ENCODE assay signal across 29 cellular contexts in the genomic region with DNA sequence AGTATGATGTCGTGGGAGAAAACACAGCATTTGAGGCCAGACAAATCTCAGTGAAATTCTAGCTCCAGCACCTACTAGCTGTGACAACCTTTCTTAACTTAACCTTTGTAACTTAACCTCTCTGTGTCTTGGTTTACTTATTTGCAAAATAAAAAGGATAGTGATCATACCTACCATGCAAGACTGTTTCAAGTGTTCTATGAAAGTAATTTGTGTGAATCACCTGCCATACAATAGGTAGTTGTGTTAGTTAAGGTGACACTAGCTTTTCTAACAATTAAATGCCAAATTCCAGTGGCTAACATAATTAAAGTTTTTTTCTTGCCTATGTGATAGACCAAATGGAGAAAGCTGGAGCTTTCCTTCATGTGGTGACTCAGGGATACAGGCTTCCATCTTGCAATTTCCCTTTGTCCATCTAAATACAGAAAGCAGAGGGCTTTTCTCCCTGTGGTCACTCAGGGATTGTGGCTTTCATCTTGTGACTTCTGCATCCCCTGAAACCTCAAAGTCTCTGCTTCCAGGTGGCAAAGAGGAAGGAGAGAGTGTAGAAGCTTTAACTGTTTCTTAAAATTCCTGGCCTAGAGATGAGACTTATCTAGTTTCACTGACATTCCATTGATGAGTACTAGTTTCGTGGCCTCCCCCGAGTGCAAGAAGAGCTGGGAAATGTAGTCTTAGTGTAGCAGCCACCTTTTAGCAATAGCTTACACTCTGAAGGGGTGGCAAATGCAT.
DNase-seq lines count a peak whose midpoint lies in the region; ATAC-seq, FAIRE-seq and TF ChIP-seq lines count a peak whose summit lies in the region.
"Had no signal": no experiment of that assay in that cellular context is flagged by ENCODE, and none has a peak within 500 bp of the region (broad histone marks: within the 10 kb centered on the region; RNA-seq: fewer than 3 reads in every experiment).

No MANE protein-coding gene starts in this region.

- no peak for TF ChIP-seq RAD21 in GM12878 (IDR thresholded peaks at IDR 0.05; ENCODE audit: insufficient read depth, low read depth, low read length)

- no peak for TF ChIP-seq CTCF in activated CD8-positive, alpha-beta T cell treated with anti-CD3 and anti-CD28 coated beads for 36 hours (IDR thresholded peaks at IDR 0.05)
- TF ChIP-seq CTCF in GM12878 (IDR thresholded peaks at IDR 0.05 in 2 of 3, conservative IDR thresholded peaks at IDR 0.05 in 1 of 3; ENCODE audit: control insufficient read depth in 2 of 3, extremely low read depth in 1 of 3, insufficient read depth in 1 of 3, low read depth in 3 of 3, low read length in 3 of 3) (no peak), neural progenitor cell (IDR thresholded peaks at IDR 0.05) (no peak)

- H3K4me3 ChIP-seq in GM12878 (no peak overlapping the region), neural progenitor cell (no peak overlapping the region)
- H3K4me3 ChIP-seq: BLaER1, prostate gland, skin epidermis, uterus had no signal

- H2AFZ ChIP-seq in GM12878 (ENCODE audit: control insufficient read depth, low read depth, low read length) = no peak overlapping the region
- peak overlapping the region; percentile 47 for H2AFZ ChIP-seq in neural progenitor cell (replicated peaks)

- H3F3A ChIP-seq in neural progenitor cell (ENCODE audit: low read depth) = no peaks in the 10 kb centered on the region

- H3K27me3 ChIP-seq in GM12878 (replicated peaks in 1 of 2; ENCODE audit: control insufficient read depth in 2 of 2, insufficient read depth in 2 of 2, low read length in 1 of 2) (no peaks in the 10 kb centered on the region; a peak in 2 of 4 replicates), neural progenitor cell (no peaks in the 10 kb centered on the region)
- H3K27me3 ChIP-seq: BLaER1, brain microvascular endothelial cell, uterus had no signal

- no TSS peak for BruUV-seq in GM12878 (replicated peaks; lab: Mats Ljungman, UMichigan)

- no peak for TF ChIP-seq POLR2A in GM12878 (IDR thresholded peaks at IDR 0.05; ENCODE audit: low read depth, low read length)
- no peak for TF ChIP-seq POLR2A in GM12891 (IDR thresholded peaks at IDR 0.05; ENCODE audit: low read depth, low read length)

- H3K4me2 ChIP-seq in GM12878 (ENCODE audit: control insufficient read depth, insufficient read depth) (no peak overlapping the region), neural progenitor cell (no peak overlapping the region)
- H3K4me2 ChIP-seq: BLaER1 had no signal

- H3K36me3 ChIP-seq in GM12878 (ENCODE audit: control insufficient read depth in 2 of 2, insufficient read depth in 2 of 2, low read length in 1 of 2) (no peaks in the 10 kb centered on the region), neural progenitor cell (no peaks in the 10 kb centered on the region)
- H3K36me3 ChIP-seq: BLaER1, brain microvascular endothelial cell, prostate gland, uterus had no signal

- no peak for TF ChIP-seq EP300 in GM12878 (IDR thresholded peaks at IDR 0.05; ENCODE audit: borderline replicate concordance in 1 of 2, control insufficient read depth in 1 of 2, low read depth in 2 of 2, low read length in 2 of 2)

- peak overlapping the region; percentile 71 for H3K27ac Mint-ChIP-seq in activated CD8-positive, alpha-beta T cell treated with anti-CD3 and anti-CD28 coated beads for 36 hours
- H3K27ac Mint-ChIP-seq in activated CD8-positive, alpha-beta T cell treated with anti-CD3 and anti-CD28 coated beads, Interleukin-2, amount 10 ng/mL, durations not matched to agents 7 days and 5 days = no peak overlapping the region
- H3K27ac Mint-ChIP-seq in neural progenitor cell = no peak overlapping the region
- H3K27ac Mint-ChIP-seq: activated naive CD8-positive, alpha-beta T cell treated with anti-CD3 and anti-CD28 coated beads, Interleukin-2, amount 10 ng/mL, durations not matched to agents 7 days and 5 days; immature natural killer cell; memory B cell had no signal

- intact Hi-C loops in activated CD8-positive, alpha-beta T cell treated with anti-CD3 and anti-CD28 coated beads for 36 hours (cut with micrococcal nuclease) = no loop called here
- intact Hi-C loops in GM12878 (cut with micrococcal nuclease; ENCODE audit: unreplicated experiment) = no loop called here

- H3K4me1 Mint-ChIP-seq in activated CD8-positive, alpha-beta T cell treated with anti-CD3 and anti-CD28 coated beads for 36 hours (ENCODE audit: low read depth) = peaks cover 20% of the 10 kb centered on the region
- peaks cover 4% of the 10 kb centered on the region for H3K4me1 Mint-ChIP-seq in activated CD8-positive, alpha-beta T cell treated with anti-CD3 and anti-CD28 coated beads, Interleukin-2, amount 10 ng/mL, durations not matched to agents 7 days and 5 days (ENCODE audit: low read depth)
- H3K4me1 Mint-ChIP-seq in neural progenitor cell = no peaks in the 10 kb centered on the region
- H3K4me1 Mint-ChIP-seq: activated naive CD8-positive, alpha-beta T cell treated with anti-CD3 and anti-CD28 coated beads, Interleukin-2, amount 10 ng/mL, durations not matched to agents 7 days and 5 days; IgD-negative memory B cell; immature natural killer cell; memory B cell had no signal

- peak; percentile 27 for FAIRE-seq in GM12878 (lab: Jason Lieb, UNC)
- no peak for FAIRE-seq in GM12891 (lab: Jason Lieb, UNC)
- FAIRE-seq: A204.1, endometrium, GM12892, TTC549 had no signal

- H3K9ac ChIP-seq in GM12878 (ENCODE audit: control insufficient read depth, insufficient read depth, low read length) (no peak overlapping the region), neural progenitor cell (no peak overlapping the region)
- H3K9ac ChIP-seq: BLaER1 had no signal

- peaks cover 6% of the 10 kb centered on the region for H3K4me1 ChIP-seq in GM12878 (ENCODE audit: control insufficient read depth, insufficient read depth, low read length)
- no peaks in the 10 kb centered on the region for H3K4me1 ChIP-seq in neural progenitor cell
- H3K4me1 ChIP-seq: BLaER1, prostate gland, uterus had no signal

- no peak for DNase-seq in activated CD8-positive, alpha-beta T cell treated with anti-CD3 and anti-CD28 coated beads for 36 hours
- no peak for DNase-seq in activated CD8-positive, alpha-beta T cell treated with anti-CD3 and anti-CD28 coated beads, Interleukin-2, amount 10 ng/mL, durations not matched to agents 7 days and 5 days
- peak; percentile 72 for DNase-seq in MV-4-11 (lab: John Stamatoyannopoulos, UW)
- no peak for DNase-seq in GM12878 (ENCODE audit: low read depth, low spot score)
- DNase-seq in neural progenitor cell (ENCODE audit: low spot score) = no peak
- no peak for DNase-seq in NCI-H1092 (lab: John Stamatoyannopoulos, UW)
- DNase-seq in SKM-1 treated with dmso at 0.1 percent for 144 hours (lab: John Stamatoyannopoulos, UW; ENCODE audit: unreplicated experiment) = no peak
- no peak for DNase-seq in GM12891 (ENCODE audit: insufficient read length, low spot score)
- DNase-seq: activated CD4-positive, alpha-beta T cell treated with anti-CD3 and anti-CD28 coated beads, Interleukin-2, amount 10 ng/mL, durations not matched to agents 24 days and 14 days; activated naive CD8-positive, alpha-beta T cell treated with anti-CD3 and anti-CD28 coated beads, Interleukin-2, amount 10 ng/mL, durations not matched to agents 7 days and 5 days; brain microvascular endothelial cell; cortex of kidney; GF-D8; immature natural killer cell; NCI-H1048; NCI-H2081; stimulated activated CD4-positive, alpha-beta T cell treated with anti-CD3 and anti-CD28 coated beads, Interleukin-4, amount 100 ng/mL, for 24 hours; SW 1271; uterus had no signal

- WGBS in GM12878 (ENCODE audit: insufficient coverage, insufficient replicate concordance, low lambda C conversion rate, missing lambda C conversion rate) = 27% methylated on average over 3 of the region's 3 CpGs

- H3K36me3 Mint-ChIP-seq in activated CD8-positive, alpha-beta T cell treated with anti-CD3 and anti-CD28 coated beads for 36 hours (ENCODE audit: low read depth) = no peaks in the 10 kb centered on the region
- H3K36me3 Mint-ChIP-seq in activated CD8-positive, alpha-beta T cell treated with anti-CD3 and anti-CD28 coated beads, Interleukin-2, amount 10 ng/mL, durations not matched to agents 7 days and 5 days (ENCODE audit: low read depth) = no peaks in the 10 kb centered on the region
- H3K36me3 Mint-ChIP-seq in neural progenitor cell = no peaks in the 10 kb centered on the region
- H3K36me3 Mint-ChIP-seq: activated naive CD8-positive, alpha-beta T cell treated with anti-CD3 and anti-CD28 coated beads, Interleukin-2, amount 10 ng/mL, durations not matched to agents 7 days and 5 days; IgD-negative memory B cell; immature natural killer cell; memory B cell; natural killer cell treated with Interleukin-12 subunit alpha and Interleukin-12 subunit beta and Interleukin-15 and Interleukin-18, amount 100 ng/mL, for 72 hours had no signal

- H3K79me2 ChIP-seq in GM12878 (ENCODE audit: control insufficient read depth, insufficient read depth, low read length) (no peaks in the 10 kb centered on the region), neural progenitor cell (ENCODE audit: low read depth) (no peaks in the 10 kb centered on the region)

- RAD21 ChIA-PET in GM12878 (lab: Charles Lee; ENCODE audit: unreplicated experiment) = interaction anchor here (0.7 to 2.8 kb wide), 3 partner anchors 10 to 1049 kb away, joined by 3 to 16 read pairs (median 3); no protein-coding TSS in a partner anchor

- H3K9me3 Mint-ChIP-seq in activated CD8-positive, alpha-beta T cell treated with anti-CD3 and anti-CD28 coated beads for 36 hours = no peaks in the 10 kb centered on the region
- no peaks in the 10 kb centered on the region for H3K9me3 Mint-ChIP-seq in activated CD8-positive, alpha-beta T cell treated with anti-CD3 and anti-CD28 coated beads, Interleukin-2, amount 10 ng/mL, durations not matched to agents 7 days and 5 days (ENCODE audit: insufficient read depth)
- H3K9me3 Mint-ChIP-seq in neural progenitor cell = peaks cover 2% of the 10 kb centered on the region
- H3K9me3 Mint-ChIP-seq: activated CD4-positive, alpha-beta T cell treated with anti-CD3 and anti-CD28 coated beads, Interleukin-2, amount 10 ng/mL, durations not matched to agents 24 days and 14 days; activated naive CD8-positive, alpha-beta T cell treated with anti-CD3 and anti-CD28 coated beads, Interleukin-2, amount 10 ng/mL, durations not matched to agents 7 days and 5 days; IgD-negative memory B cell; immature natural killer cell; memory B cell; natural killer cell treated with Interleukin-12 subunit alpha and Interleukin-12 subunit beta and Interleukin-15 and Interleukin-18, amount 100 ng/mL, for 72 hours had no signal

- H3K27ac ChIP-seq in GM12878 (ENCODE audit: control insufficient read depth, insufficient read depth) = no peak overlapping the region
- no peak overlapping the region for H3K27ac ChIP-seq in neural progenitor cell
- H3K27ac ChIP-seq: BLaER1, prostate gland, skin epidermis, uterus had no signal

- no peaks in the 10 kb centered on the region for H3K27me3 Mint-ChIP-seq in activated CD8-positive, alpha-beta T cell treated with anti-CD3 and anti-CD28 coated beads for 36 hours
- H3K27me3 Mint-ChIP-seq in activated CD8-positive, alpha-beta T cell treated with anti-CD3 and anti-CD28 coated beads, Interleukin-2, amount 10 ng/mL, durations not matched to agents 7 days and 5 days (ENCODE audit: low read depth) = no peaks in the 10 kb centered on the region
- H3K27me3 Mint-ChIP-seq in neural progenitor cell (ENCODE audit: insufficient read depth, low read depth) = no peaks in the 10 kb centered on the region
- H3K27me3 Mint-ChIP-seq: activated CD4-positive, alpha-beta T cell treated with anti-CD3 and anti-CD28 coated beads, Interleukin-2, amount 10 ng/mL, durations not matched to agents 24 days and 14 days; activated naive CD8-positive, alpha-beta T cell treated with anti-CD3 and anti-CD28 coated beads, Interleukin-2, amount 10 ng/mL, durations not matched to agents 7 days and 5 days; memory B cell had no signal

- H3K9me3 ChIP-seq in GM12878 (replicated peaks; ENCODE audit: control insufficient read depth, insufficient read depth, low read length) = peaks cover 3% of the 10 kb centered on the region; the same call in 2 of the 3 replicates
- no peaks in the 10 kb centered on the region for H3K9me3 ChIP-seq in neural progenitor cell (ENCODE audit: low read depth)
- H3K9me3 ChIP-seq: BLaER1, prostate gland, uterus had no signal

- POLR2A ChIA-PET in activated CD8-positive, alpha-beta T cell treated with anti-CD3 and anti-CD28 coated beads for 36 hours (lab: Charles Lee) = interaction anchor here (1.2 to 1.6 kb wide), 2 partner anchors 283 to 326 kb away, joined by 3 to 7 read pairs; partner anchors contain the start of gene SUPT3H
- POLR2A ChIA-PET in activated CD8-positive, alpha-beta T cell treated with anti-CD3 and anti-CD28 coated beads, Interleukin-2, amount 10 ng/mL, durations not matched to agents 7 days and 5 days (lab: Charles Lee) = no interaction called here
- POLR2A ChIA-PET in GM12878 (lab: Charles Lee) = interaction anchor here (0.7 kb wide), 1 partner anchor 15 kb away, joined by 3 read pairs; no protein-coding TSS in a partner anchor

- no peak overlapping the region for H3K4me3 Mint-ChIP-seq in activated CD8-positive, alpha-beta T cell treated with anti-CD3 and anti-CD28 coated beads for 36 hours
- H3K4me3 Mint-ChIP-seq in activated CD8-positive, alpha-beta T cell treated with anti-CD3 and anti-CD28 coated beads, Interleukin-2, amount 10 ng/mL, durations not matched to agents 7 days and 5 days = no peak overlapping the region
- H3K4me3 Mint-ChIP-seq in neural progenitor cell = no peak overlapping the region
- H3K4me3 Mint-ChIP-seq: activated CD4-positive, alpha-beta T cell treated with anti-CD3 and anti-CD28 coated beads, Interleukin-2, amount 10 ng/mL, durations not matched to agents 24 days and 14 days; activated naive CD8-positive, alpha-beta T cell treated with anti-CD3 and anti-CD28 coated beads, Interleukin-2, amount 10 ng/mL, durations not matched to agents 7 days and 5 days; IgD-negative memory B cell; immature natural killer cell; memory B cell; natural killer cell treated with Interleukin-12 subunit alpha and Interleukin-12 subunit beta and Interleukin-15 and Interleukin-18, amount 100 ng/mL, for 72 hours had no signal

- ATAC-seq in activated CD8-positive, alpha-beta T cell treated with anti-CD3 and anti-CD28 coated beads for 36 hours = no peak
- no peak for ATAC-seq in activated CD8-positive, alpha-beta T cell treated with anti-CD3 and anti-CD28 coated beads, Interleukin-2, amount 10 ng/mL, durations not matched to agents 7 days and 5 days
- no peak for ATAC-seq in GM12878
- ATAC-seq: natural killer cell treated with Interleukin-12 subunit alpha and Interleukin-12 subunit beta and Interleukin-15 and Interleukin-18, amount 100 ng/mL, for 72 hours had no signal

- SMC1A ChIA-PET in GM12878 (lab: Charles Lee; ENCODE audit: uncharacterized antibody, unreplicated experiment) = interaction anchor here (1.0 to 2.3 kb wide), 5 partner anchors 10 to 26 kb away, joined by 3 to 8 read pairs (median 5); no protein-coding TSS in a partner anchor

- in situ Hi-C loops in GM12878 (cut with MboI) = no loop called here

- CTCF ChIA-PET in activated CD8-positive, alpha-beta T cell treated with anti-CD3 and anti-CD28 coated beads for 36 hours (lab: Charles Lee) = interaction anchor here (1.2 to 2.1 kb wide), 4 partner anchors 10 to 218 kb away, joined by 3 to 11 read pairs (median 4); no protein-coding TSS in a partner anchor
- CTCF ChIA-PET in activated CD8-positive, alpha-beta T cell treated with anti-CD3 and anti-CD28 coated beads, Interleukin-2, amount 10 ng/mL, durations not matched to agents 7 days and 5 days (lab: Charles Lee) = interaction anchor here (1.0 to 3.1 kb wide), 3 partner anchors 10 to 1229 kb away, joined by 3 to 16 read pairs (median 6); no protein-coding TSS in a partner anchor
- CTCF ChIA-PET in GM12878 (lab: Yijun Ruan, JAX) = interaction anchor here (1.1 to 3.5 kb wide), 5 partner anchors 10 to 1048 kb away, joined by 3 to 23 read pairs (median 4); no protein-coding TSS in a partner anchor

- H4K20me1 ChIP-seq in GM12878 (ENCODE audit: control insufficient read depth, insufficient read depth) (no peaks in the 10 kb centered on the region), neural progenitor cell (ENCODE audit: low read depth) (no peaks in the 10 kb centered on the region)
- H4K20me1 ChIP-seq: BLaER1 had no signal
